ENCODE assay signal across 9 cellular contexts in the genomic region with DNA sequence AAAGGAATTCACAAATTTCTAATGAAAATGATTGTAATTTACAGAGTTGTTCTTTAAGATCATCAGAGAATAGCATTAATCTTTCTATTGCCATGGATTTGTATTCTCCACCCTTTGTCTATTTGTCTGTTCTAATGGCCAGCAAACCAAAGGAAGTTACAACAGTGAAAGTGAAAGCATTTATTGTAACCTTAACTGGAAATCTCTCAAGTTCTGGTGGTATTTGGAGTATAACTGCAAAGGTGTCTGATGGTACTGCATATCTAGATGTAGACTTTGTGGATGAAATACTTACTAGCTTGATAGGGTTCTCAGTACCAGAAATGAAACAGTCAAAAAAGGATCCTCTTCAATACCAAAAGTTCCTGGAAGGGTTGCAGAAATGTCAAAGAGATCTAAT. TPM values are rescaled to one million over a fixed set of nuclear protein-coding genes. Genes with fewer than 3 reads are reported as not detected.
DNase-seq lines count a peak whose midpoint lies in the region; ATAC-seq lines count a peak whose summit lies in the region.
"Had no signal": no experiment of that assay in that cellular context is flagged by ENCODE, and none has a peak within 500 bp of the region (broad histone marks: within the 10 kb centered on the region; RNA-seq: fewer than 3 reads in every experiment).

No MANE protein-coding gene starts in this region.

- DNase-seq in iris pigment epithelial cell (ENCODE audit: low read depth) (peak; percentile 53), T-helper 9 cell (no peak), SK-N-DZ (ENCODE audit: low spot score) (no peak), H7 (no peak)
- DNase-seq in activated CD8-positive, alpha-beta memory T cell treated with anti-CD3 and anti-CD28 coated beads, Interleukin-2, amount 50 U/mL, for 4 hours = no peak

- ATAC-seq in GM18498 (IDR thresholded peaks at IDR 0.05; ENCODE audit: unreplicated experiment) (peak; percentile 65), GM21447 (IDR thresholded peaks at IDR 0.05; ENCODE audit: unreplicated experiment) (peak; percentile 90), HG03520 (IDR thresholded peaks at IDR 0.05; ENCODE audit: unreplicated experiment) (peak; percentile 61)
- ATAC-seq: Panc1 had no signal

- no peak overlapping the region for H3K4me3 ChIP-seq in H7 (ENCODE audit: insufficient read depth, low read depth, low read length)

- no peaks in the 10 kb centered on the region for H3K27me3 ChIP-seq in H7 (ENCODE audit: control insufficient read depth, insufficient read depth, low read length)

- H3K36me3 ChIP-seq in H7 (replicated peaks; ENCODE audit: control insufficient read depth, insufficient read depth, low read length) = peaks cover 2% of the 10 kb centered on the region

RNA-seq across cellular contexts. Expression of a gene that starts 21.7 kb away (rescaled TPM):
- polyA plus RNA-seq in SK-N-DZ (2014; cell fraction: cytosol; rRNA removed) = 6.7 and 8.1 TPM in 2 replicates
- 7.0 and 15.6 TPM in 2 replicates for polyA plus RNA-seq in SK-N-DZ (2014; cell fraction: nucleus; rRNA removed)
- total RNA-seq in H7 (2014; rRNA removed; shearing (Covaris generic)) = 10.7 and 12.3 TPM in 2 replicates

RNA-seq across cellular contexts. Expression of a gene that starts 22.3 kb away (rescaled TPM):
- 667 and 689 TPM in 2 replicates for polyA plus RNA-seq in SK-N-DZ (2014; cell fraction: cytosol; rRNA removed)
- 474 and 537 TPM in 2 replicates for polyA plus RNA-seq in SK-N-DZ (2014; cell fraction: nucleus; rRNA removed)
- 572 and 604 TPM in 2 replicates for total RNA-seq in H7 (2014; rRNA removed; shearing (Covaris generic))
